In the genomic region with DNA sequence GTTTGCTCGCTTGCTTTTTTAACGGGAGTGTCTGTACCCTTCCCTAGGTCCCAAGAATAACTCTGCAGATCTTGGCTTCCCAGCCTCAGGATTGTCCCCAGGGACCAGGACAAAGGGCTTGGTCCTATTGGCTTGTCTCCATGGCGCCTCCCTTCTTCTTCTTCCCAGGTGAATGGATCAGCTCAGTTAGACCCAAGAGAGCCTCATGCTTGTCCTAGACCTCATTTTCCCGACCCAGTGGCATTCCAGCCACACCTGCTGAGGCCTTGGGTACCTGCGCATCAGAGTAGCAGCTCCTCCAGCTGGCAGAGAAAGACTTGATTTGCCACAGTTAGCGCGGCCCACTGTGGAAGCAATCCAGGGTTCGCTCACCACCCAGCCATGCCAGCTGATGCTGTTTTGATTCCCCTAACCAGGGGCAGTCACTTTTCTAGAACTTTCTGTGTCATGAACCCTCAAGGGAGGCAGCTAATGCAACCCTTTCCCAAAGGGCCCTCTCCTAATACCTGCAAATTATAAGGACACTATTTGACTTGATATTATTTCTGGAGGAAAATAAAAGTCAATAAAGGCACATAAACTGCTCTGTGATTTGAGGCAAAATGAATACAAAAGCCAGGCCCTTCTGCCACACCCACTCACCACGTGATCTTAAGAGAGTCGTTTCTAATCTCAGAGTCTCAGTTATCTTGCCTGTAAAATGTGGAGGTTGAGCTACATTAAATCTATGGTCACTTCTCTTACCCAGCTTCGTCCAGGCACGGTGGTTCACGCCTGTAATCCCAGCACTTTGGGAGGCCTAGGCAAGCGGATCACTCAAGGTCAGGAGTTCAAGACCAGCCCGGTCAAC, we compare ENCODE assay signal across 23 cellular contexts. TPM values are rescaled to one million over a fixed set of nuclear protein-coding genes. Genes with fewer than 3 reads are reported as not detected.
A peak's percentile ranks its signal among the peaks of the same experiment; 100 is the strongest.
DNase-seq lines count a peak whose midpoint lies in the region; ATAC-seq and FAIRE-seq lines count a peak whose summit lies in the region.
"Had no signal": no experiment of that assay in that cellular context is flagged by ENCODE, and none has a peak within 500 bp of the region (broad histone marks: within the 10 kb centered on the region; RNA-seq: fewer than 3 reads in every experiment).

No MANE protein-coding gene starts in this region.

- H3K9me3 Mint-ChIP-seq in activated T-helper 17 cell treated with anti-CD3 and anti-CD28 coated beads, Interleukin-2, amount 50 U/mL, for 72 hours = no peaks in the 10 kb centered on the region
- H3K9me3 Mint-ChIP-seq: activated naive CD8-positive, alpha-beta T cell treated with anti-CD3 and anti-CD28 coated beads, Interleukin-2, amount 50 U/mL, for 24 hours; CD8-positive, alpha-beta T cell; stimulated activated naive CD8-positive, alpha-beta T cell treated with anti-CD3 and anti-CD28 coated beads, Interleukin-15, Interleukin-2, amounts not matched to agents 100 ng/mL and 50 ng/mL, for 24 hours had no signal

- WGBS in small intestine, 3 donors = 48 to 69% (median 55%) methylated on average over 15 of the region's 15 CpGs

- H3K27me3 ChIP-seq in small intestine (ENCODE audit: control insufficient read depth in 2 of 2, insufficient read depth in 2 of 2, low read length in 2 of 2) = no peaks in the 10 kb centered on the region
- H3K27me3 ChIP-seq: sigmoid colon had no signal

- H3K27ac Mint-ChIP-seq in activated T-helper 17 cell treated with anti-CD3 and anti-CD28 coated beads, Interleukin-2, amount 50 U/mL, for 72 hours = peak overlapping the region; percentile 42
- H3K27ac Mint-ChIP-seq: activated CD4-positive, alpha-beta T cell treated with anti-CD3 and anti-CD28 coated beads for 36 hours; activated naive CD8-positive, alpha-beta T cell treated with anti-CD3 and anti-CD28 coated beads, Interleukin-2, amount 50 U/mL, for 24 hours; CD8-positive, alpha-beta T cell; stimulated activated naive CD8-positive, alpha-beta T cell treated with anti-CD3 and anti-CD28 coated beads, Interleukin-15, Interleukin-2, amounts not matched to agents 100 ng/mL and 50 ng/mL, for 24 hours had no signal

- peak overlapping the region; percentile 24 to 51 for H3K27ac ChIP-seq in small intestine (ENCODE audit: low read depth in 1 of 2, low read length in 1 of 2)
- H3K27ac ChIP-seq: GM23248 had no signal

- DNase-seq in G401 (ENCODE audit: low spot score) (peak; percentile 56), left colon (peak; percentile 45 to 48), small intestine (no peak), D341Med (ENCODE audit: low spot score) (no peak), kidney tubule cell (ENCODE audit: low spot score) (no peak)
- DNase-seq: activated CD4-positive, alpha-beta T cell treated with anti-CD3 and anti-CD28 coated beads for 36 hours; activated naive CD8-positive, alpha-beta T cell treated with anti-CD3 and anti-CD28 coated beads, Interleukin-2, amount 50 U/mL, for 24 hours; CD8-positive, alpha-beta T cell; foreskin melanocyte; GM23248; NCI-H446 treated with DMSO at 0.1 percent for 48 hours; Right ventricle myocardium superior; sigmoid colon; stimulated activated CD4-positive, alpha-beta T cell treated with anti-CD3 and anti-CD28 coated beads, Interleukin-2, amount 100 ng/mL, for 24 hours had no signal

- no peaks in the 10 kb centered on the region for H3K9me3 ChIP-seq in small intestine (ENCODE audit: control insufficient read depth, low read depth)
- H3K9me3 ChIP-seq: sigmoid colon had no signal

- H3K4me1 Mint-ChIP-seq in activated T-helper 17 cell treated with anti-CD3 and anti-CD28 coated beads, Interleukin-2, amount 50 U/mL, for 72 hours = no peaks in the 10 kb centered on the region
- H3K4me1 Mint-ChIP-seq: activated CD4-positive, alpha-beta T cell treated with anti-CD3 and anti-CD28 coated beads for 36 hours; activated naive CD8-positive, alpha-beta T cell treated with anti-CD3 and anti-CD28 coated beads, Interleukin-2, amount 50 U/mL, for 24 hours had no signal

- no peak for ATAC-seq in activated T-helper 17 cell treated with anti-CD3 and anti-CD28 coated beads, Interleukin-2, amount 50 U/mL, for 72 hours (replicated peaks)
- ATAC-seq in left colon (peak; percentile 42), GM21390 (IDR thresholded peaks at IDR 0.05; ENCODE audit: unreplicated experiment) (no peak), HG03378 (IDR thresholded peaks at IDR 0.05; ENCODE audit: unreplicated experiment) (no peak)
- ATAC-seq: activated CD4-positive, alpha-beta T cell treated with anti-CD3 and anti-CD28 coated beads for 36 hours; activated naive CD8-positive, alpha-beta T cell treated with anti-CD3 and anti-CD28 coated beads, Interleukin-2, amount 50 U/mL, for 24 hours; CD8-positive, alpha-beta T cell had no signal

- H3K36me3 ChIP-seq in small intestine (ENCODE audit: control insufficient read depth in 2 of 2, insufficient read depth in 2 of 2, low read length in 2 of 2) = no peaks in the 10 kb centered on the region
- H3K36me3 ChIP-seq: sigmoid colon had no signal

- peaks cover 0 to 9% of the 10 kb centered on the region in 2 donors for H3K4me1 ChIP-seq in small intestine (ENCODE audit: control insufficient read depth in 2 of 2, insufficient read depth in 1 of 2, low read depth in 1 of 2, low read length in 1 of 2)

- intact Hi-C loops in left colon (cut with DNase I, micrococcal nuclease) = no loop called here

- no peaks in the 10 kb centered on the region for H3K36me3 Mint-ChIP-seq in activated T-helper 17 cell treated with anti-CD3 and anti-CD28 coated beads, Interleukin-2, amount 50 U/mL, for 72 hours (ENCODE audit: low read depth)
- H3K36me3 Mint-ChIP-seq: CD8-positive, alpha-beta T cell had no signal

- no peak overlapping the region for H3K4me3 Mint-ChIP-seq in activated T-helper 17 cell treated with anti-CD3 and anti-CD28 coated beads, Interleukin-2, amount 50 U/mL, for 72 hours
- H3K4me3 Mint-ChIP-seq: activated CD4-positive, alpha-beta T cell treated with anti-CD3 and anti-CD28 coated beads for 36 hours; activated naive CD8-positive, alpha-beta T cell treated with anti-CD3 and anti-CD28 coated beads, Interleukin-2, amount 50 U/mL, for 24 hours; CD8-positive, alpha-beta T cell; stimulated activated naive CD8-positive, alpha-beta T cell treated with anti-CD3 and anti-CD28 coated beads, Interleukin-15, Interleukin-2, amounts not matched to agents 100 ng/mL and 50 ng/mL, for 24 hours had no signal

- no peak for FAIRE-seq in small intestine (lab: Jason Lieb, UNC)

- H3K27me3 Mint-ChIP-seq in activated T-helper 17 cell treated with anti-CD3 and anti-CD28 coated beads, Interleukin-2, amount 50 U/mL, for 72 hours = peaks cover 3% of the 10 kb centered on the region
- H3K27me3 Mint-ChIP-seq: activated CD4-positive, alpha-beta T cell treated with anti-CD3 and anti-CD28 coated beads for 36 hours; stimulated activated naive CD8-positive, alpha-beta T cell treated with anti-CD3 and anti-CD28 coated beads, Interleukin-15, Interleukin-2, amounts not matched to agents 100 ng/mL and 50 ng/mL, for 24 hours had no signal

- H3K4me3 ChIP-seq in small intestine (ENCODE audit: low read depth in 1 of 2, low read length in 2 of 2) = no peak overlapping the region
- H3K4me3 ChIP-seq: GM23248, sigmoid colon had no signal

- in situ Hi-C loops in G401 (cut with HindIII; ENCODE audit: low sequenced_read_pairs) = no loop called here

RNA-seq across cellular contexts. Expression of gene GPR142, which starts 13.9 kb away (rescaled TPM):
- total RNA-seq in G401 (2014; rRNA removed; shearing (Covaris generic)) = not detected in 2 replicates
- total RNA-seq in activated T-helper 17 cell treated with anti-CD3 and anti-CD28 coated beads, Interleukin-2, amount 50 U/mL, for 72 hours = not detected
- total RNA-seq in left colon = under 1 TPM in 1 of 2 donors, not detected in 1; 0.31 TPM
- polyA plus RNA-seq in small intestine = under 1 TPM in 1 of 3 donors, not detected in 2; 0.19 TPM
- total RNA-seq: activated CD4-positive, alpha-beta T cell treated with anti-CD3 and anti-CD28 coated beads for 36 hours; CD8-positive, alpha-beta T cell; epithelial cell of proximal tubule; GM23248; left lobe of liver; mononuclear cell; omental fat pad; Right ventricle myocardium superior had no signal
- polyA plus RNA-seq: GM23248 had no signal

RNA-seq across cellular contexts. Expression of gene BTBD17, which starts 19.5 kb away (rescaled TPM):
- not detected in 2 replicates for total RNA-seq in G401 (2014; rRNA removed; shearing (Covaris generic))
- not detected for total RNA-seq in activated T-helper 17 cell treated with anti-CD3 and anti-CD28 coated beads, Interleukin-2, amount 50 U/mL, for 72 hours
- under 1 TPM in 1 of 2 donors, not detected in 1; 0.24 TPM for total RNA-seq in left colon
- polyA plus RNA-seq in small intestine = under 1 TPM in 1 of 3 donors, not detected in 2; 0.15 TPM
- total RNA-seq: activated CD4-positive, alpha-beta T cell treated with anti-CD3 and anti-CD28 coated beads for 36 hours; CD8-positive, alpha-beta T cell; dermis microvascular lymphatic vessel endothelial cell; epithelial cell of proximal tubule; GM23248; left lobe of liver; mononuclear cell; Right ventricle myocardium superior; sigmoid colon had no signal

RNA-seq across cellular contexts. Expression of gene GPRC5C, which starts 50.7 kb away (rescaled TPM):
- 8.7 and 9.4 TPM in 2 replicates for total RNA-seq in G401 (2014; rRNA removed; shearing (Covaris generic))
- 1 to 10 TPM in 1 of 2 donors, not detected in 1; 5.0 TPM for total RNA-seq in activated T-helper 17 cell treated with anti-CD3 and anti-CD28 coated beads, Interleukin-2, amount 50 U/mL, for 72 hours
- 100 to 1,000 TPM; 155 to 161 TPM for total RNA-seq in left colon
- 10 to 100 TPM; 41.3 to 72.8 (median 44.7) TPM for polyA plus RNA-seq in small intestine

RNA-seq across cellular contexts. Expression of gene KIF19, which starts 55.2 kb away (rescaled TPM):
- not detected in 2 replicates for total RNA-seq in G401 (2014; rRNA removed; shearing (Covaris generic))
- under 1 TPM; 0.11 to 0.53 TPM for total RNA-seq in activated T-helper 17 cell treated with anti-CD3 and anti-CD28 coated beads, Interleukin-2, amount 50 U/mL, for 72 hours
- 1 to 10 TPM; 2.1 to 3.5 TPM for total RNA-seq in left colon
- polyA plus RNA-seq in small intestine = 1 to 10 TPM in 2 of 3 donors, under 1 TPM in 1; 0.45 to 4.5 (median 1.4) TPM
- total RNA-seq: epithelial cell of proximal tubule, GM23248 had no signal
- polyA plus RNA-seq: GM23248 had no signal

Comparison
In these comparisons a context has a peak if more than half of its experiments do, and no peak if none do; other contexts are left out.
1. DNase-seq: peak in G401 (single experiment) and left colon (2 of 2); none in small intestine (single experiment), D341Med (single experiment) and kidney tubule cell (single experiment).
2. RNA of gene GPRC5C, which starts 50.7 kb away (total RNA-seq): 155 to 161 TPM in left colon; 8.7 to 9.4 TPM in G401 and 5.0 TPM in activated T-helper 17 cell treated with anti-CD3 and anti-CD28 coated beads, Interleukin-2, amount 50 U/mL, for 72 hours; every median in the first group is over 10 times any median in the second.